ENCODE assay signal across 20 cellular contexts in the genomic region with DNA sequence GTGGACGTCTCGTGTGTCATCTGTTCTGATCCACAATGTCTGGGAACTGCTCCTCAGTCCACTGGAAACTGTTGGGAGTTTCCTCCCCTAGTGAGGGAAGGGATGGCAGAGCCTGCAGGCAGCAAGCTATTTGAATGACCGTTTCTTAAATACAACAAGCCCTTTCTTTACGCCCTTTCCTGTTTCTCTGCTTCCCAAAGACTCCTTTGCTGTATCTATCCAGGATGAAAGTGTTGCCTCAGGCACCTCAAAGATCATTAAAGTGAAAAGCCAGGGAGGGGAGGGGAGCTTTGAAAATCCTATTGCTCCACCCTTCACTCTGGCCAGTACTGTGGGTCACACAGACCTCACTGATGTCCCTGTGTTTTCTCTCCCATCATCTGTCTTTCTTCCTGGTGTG.
DNase-seq lines count a peak whose midpoint lies in the region; ATAC-seq and TF ChIP-seq lines count a peak whose summit lies in the region.
"Had no signal": no experiment of that assay in that cellular context is flagged by ENCODE, and none has a peak within 500 bp of the region (broad histone marks: within the 10 kb centered on the region; RNA-seq: fewer than 3 reads in every experiment).

No MANE protein-coding gene starts in this region.

- no peaks in the 10 kb centered on the region for H3K27me3 ChIP-seq in endodermal cell (ENCODE audit: control insufficient read depth, insufficient read depth, low read length, poor library complexity, severe bottlenecking)
- H3K27me3 ChIP-seq in Karpas-422 (ENCODE audit: low read length) = no peaks in the 10 kb centered on the region
- H3K27me3 ChIP-seq: Peyer's patch, SJCRH30 had no signal

- H3K27me3 Mint-ChIP-seq in endodermal cell (ENCODE audit: insufficient read depth) (no peaks in the 10 kb centered on the region), nephron progenitor cell (ENCODE audit: low read depth, poor library complexity) (peaks cover 3% of the 10 kb centered on the region)

- H3K4me1 Mint-ChIP-seq in endodermal cell (peaks cover 9% of the 10 kb centered on the region), nephron progenitor cell (peaks cover 5% of the 10 kb centered on the region)

- H3K36me3 ChIP-seq in endodermal cell (ENCODE audit: control insufficient read depth, insufficient read depth, low read length) (no peaks in the 10 kb centered on the region), Karpas-422 (ENCODE audit: insufficient read depth, low read length) (no peaks in the 10 kb centered on the region)
- H3K36me3 ChIP-seq: Peyer's patch, SJCRH30 had no signal

- H3K4me3 Mint-ChIP-seq in endodermal cell (no peak overlapping the region), nephron progenitor cell (no peak overlapping the region)
- H3K4me3 Mint-ChIP-seq: CD8-positive, alpha-beta T cell had no signal

- no peak overlapping the region for H2AFZ ChIP-seq in Karpas-422 (ENCODE audit: low read length)

- no peaks in the 10 kb centered on the region for H4K20me1 ChIP-seq in Karpas-422 (ENCODE audit: insufficient read depth, low read depth, low read length)

- H3K9me3 ChIP-seq in endodermal cell (ENCODE audit: control insufficient read depth, low read length) (no peaks in the 10 kb centered on the region), Karpas-422 (ENCODE audit: low read length) (no peaks in the 10 kb centered on the region)
- H3K9me3 ChIP-seq: Peyer's patch, SJCRH30 had no signal

- WGBS in endodermal cell (ENCODE audit: insufficient coverage in 1 of 2, insufficient read length in 1 of 2), 2 experiments = 82 to 100% methylated on average over 2 to 4 of the region's 4 CpGs

- H3K27ac ChIP-seq in endodermal cell (ENCODE audit: low read depth, low read length) = peak overlapping the region; percentile 35
- H3K27ac ChIP-seq in Karpas-422 (ENCODE audit: low read length) = no peak overlapping the region
- H3K27ac ChIP-seq: Peyer's patch, SJCRH30 had no signal

- DNase-seq in NCI-H526 (lab: John Stamatoyannopoulos, UW) (peak; percentile 16 to 51), NCI-H526 treated with DMSO at 0.1 percent for 48 hours (lab: John Stamatoyannopoulos, UW) (no peak), endodermal cell (no peak), nephron progenitor cell (no peak), amygdala (lab: John Stamatoyannopoulos, UW) (no peak), UCSD-AML1 (lab: John Stamatoyannopoulos, UW; ENCODE audit: unreplicated experiment) (no peak), Karpas-422 (no peak)
- DNase-seq: 8988T; AML-193; C1 segment of cervical spinal cord; Calu3; CD8-positive, alpha-beta T cell; GDM1; Kasumi-1; NCI-H187; NCI-H2107; NCI-H774; Peyer's patch; SJCRH30 had no signal

- no peaks in the 10 kb centered on the region for H3K9me2 ChIP-seq in Karpas-422 (replicated peaks; ENCODE audit: insufficient read depth, low read length)

- H3K4me2 ChIP-seq in Karpas-422 (ENCODE audit: low read depth, low read length, poor library complexity, severe bottlenecking) = no peak overlapping the region

- no peak for ATAC-seq in HG03457 (IDR thresholded peaks at IDR 0.05; ENCODE audit: unreplicated experiment)
- ATAC-seq: CD8-positive, alpha-beta T cell had no signal

- no peaks in the 10 kb centered on the region for H3K4me1 ChIP-seq in endodermal cell (ENCODE audit: control insufficient read depth, insufficient read depth, low read length)
- no peaks in the 10 kb centered on the region for H3K4me1 ChIP-seq in Karpas-422 (ENCODE audit: low read length)
- H3K4me1 ChIP-seq: Peyer's patch had no signal

- H3K27ac Mint-ChIP-seq in endodermal cell = no peak overlapping the region
- peak overlapping the region; percentile 33 for H3K27ac Mint-ChIP-seq in nephron progenitor cell
- H3K27ac Mint-ChIP-seq: CD8-positive, alpha-beta T cell had no signal

- no peaks in the 10 kb centered on the region for H3K79me2 ChIP-seq in Karpas-422 (ENCODE audit: low read length)

- TF ChIP-seq CTCF in endodermal cell (conservative IDR thresholded peaks at IDR 0.05) (no peak), nephron progenitor cell (IDR thresholded peaks at IDR 0.05) (no peak)

- H3K9ac ChIP-seq in endodermal cell (ENCODE audit: extremely low read depth, low read length, poor library complexity, severe bottlenecking) (no peak overlapping the region), Karpas-422 (ENCODE audit: low read length) (no peak overlapping the region)

- H3K9me3 Mint-ChIP-seq in endodermal cell (no peaks in the 10 kb centered on the region), nephron progenitor cell (no peaks in the 10 kb centered on the region)
- H3K9me3 Mint-ChIP-seq: CD8-positive, alpha-beta T cell had no signal

- H3K36me3 Mint-ChIP-seq in endodermal cell (ENCODE audit: low read depth) (no peaks in the 10 kb centered on the region), nephron progenitor cell (ENCODE audit: low read depth) (no peaks in the 10 kb centered on the region)
- H3K36me3 Mint-ChIP-seq: CD8-positive, alpha-beta T cell had no signal

- H3K4me3 ChIP-seq in endodermal cell (ENCODE audit: low read length) = no peak overlapping the region
- no peak overlapping the region for H3K4me3 ChIP-seq in Karpas-422 (ENCODE audit: low read length)
- H3K4me3 ChIP-seq: Peyer's patch, SJCRH30 had no signal

Comparison
In these comparisons a context has a peak if more than half of its experiments do, and no peak if none do; other contexts are left out.
1. DNase-seq: peak in NCI-H526 (2 of 2); none in NCI-H526 treated with DMSO at 0.1 percent for 48 hours (single experiment), endodermal cell (single experiment), nephron progenitor cell (single experiment), amygdala (0 of 56), UCSD-AML1 (single experiment) and Karpas-422 (single experiment).